Comparison of ENCODE assay signal across 1 cellular context in the genomic region with DNA sequence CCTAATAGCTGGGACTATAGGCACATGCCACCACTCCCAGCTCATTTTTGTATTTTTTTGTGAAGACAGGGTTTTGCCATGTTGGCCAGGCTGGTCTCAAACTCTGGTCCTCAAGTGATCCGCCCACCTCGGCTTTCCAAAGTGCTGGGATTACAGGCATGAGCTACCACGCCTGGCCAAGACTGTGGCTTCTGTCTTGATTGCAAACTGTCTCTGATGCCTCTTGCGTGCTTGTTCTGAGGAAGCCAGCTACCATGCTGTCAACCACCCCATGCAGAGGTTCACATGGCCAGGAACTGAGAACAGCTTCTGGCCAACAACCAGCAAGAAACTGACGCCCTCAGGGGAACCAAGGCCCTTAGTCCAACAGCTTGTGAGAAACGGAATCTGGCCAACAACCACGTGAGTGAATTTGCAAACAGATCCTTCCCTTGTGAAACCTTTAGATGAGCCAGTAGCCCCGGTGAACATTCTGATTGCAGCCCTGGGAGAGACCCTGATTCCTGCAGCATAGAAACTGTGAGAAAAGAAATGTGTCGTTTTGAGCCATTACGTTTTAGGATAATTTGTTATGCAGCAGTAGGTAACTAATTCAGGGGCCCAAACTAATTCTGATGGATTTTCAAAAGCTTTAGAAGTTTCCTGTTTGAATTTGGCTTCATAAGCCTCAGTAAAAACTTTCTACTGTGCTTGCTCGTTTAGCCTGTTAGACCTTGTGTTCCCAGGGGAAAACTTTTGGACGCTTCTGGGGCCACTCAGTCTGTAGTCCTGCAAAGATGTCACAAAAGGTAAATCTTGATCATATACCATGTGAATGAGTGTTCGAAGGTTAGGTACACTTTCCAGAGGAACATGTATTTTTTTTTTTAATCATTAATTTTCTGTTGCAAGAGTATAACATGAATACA.
TF ChIP-seq lines count a peak whose summit lies in the region.

No MANE protein-coding gene starts in this region.

TF ChIP-seq in HepG2, 621 proteins besides CTCF, POLR2A, EP300 and RAD21 (continued from another document):
- TF ChIP-seq, protein P1, sequence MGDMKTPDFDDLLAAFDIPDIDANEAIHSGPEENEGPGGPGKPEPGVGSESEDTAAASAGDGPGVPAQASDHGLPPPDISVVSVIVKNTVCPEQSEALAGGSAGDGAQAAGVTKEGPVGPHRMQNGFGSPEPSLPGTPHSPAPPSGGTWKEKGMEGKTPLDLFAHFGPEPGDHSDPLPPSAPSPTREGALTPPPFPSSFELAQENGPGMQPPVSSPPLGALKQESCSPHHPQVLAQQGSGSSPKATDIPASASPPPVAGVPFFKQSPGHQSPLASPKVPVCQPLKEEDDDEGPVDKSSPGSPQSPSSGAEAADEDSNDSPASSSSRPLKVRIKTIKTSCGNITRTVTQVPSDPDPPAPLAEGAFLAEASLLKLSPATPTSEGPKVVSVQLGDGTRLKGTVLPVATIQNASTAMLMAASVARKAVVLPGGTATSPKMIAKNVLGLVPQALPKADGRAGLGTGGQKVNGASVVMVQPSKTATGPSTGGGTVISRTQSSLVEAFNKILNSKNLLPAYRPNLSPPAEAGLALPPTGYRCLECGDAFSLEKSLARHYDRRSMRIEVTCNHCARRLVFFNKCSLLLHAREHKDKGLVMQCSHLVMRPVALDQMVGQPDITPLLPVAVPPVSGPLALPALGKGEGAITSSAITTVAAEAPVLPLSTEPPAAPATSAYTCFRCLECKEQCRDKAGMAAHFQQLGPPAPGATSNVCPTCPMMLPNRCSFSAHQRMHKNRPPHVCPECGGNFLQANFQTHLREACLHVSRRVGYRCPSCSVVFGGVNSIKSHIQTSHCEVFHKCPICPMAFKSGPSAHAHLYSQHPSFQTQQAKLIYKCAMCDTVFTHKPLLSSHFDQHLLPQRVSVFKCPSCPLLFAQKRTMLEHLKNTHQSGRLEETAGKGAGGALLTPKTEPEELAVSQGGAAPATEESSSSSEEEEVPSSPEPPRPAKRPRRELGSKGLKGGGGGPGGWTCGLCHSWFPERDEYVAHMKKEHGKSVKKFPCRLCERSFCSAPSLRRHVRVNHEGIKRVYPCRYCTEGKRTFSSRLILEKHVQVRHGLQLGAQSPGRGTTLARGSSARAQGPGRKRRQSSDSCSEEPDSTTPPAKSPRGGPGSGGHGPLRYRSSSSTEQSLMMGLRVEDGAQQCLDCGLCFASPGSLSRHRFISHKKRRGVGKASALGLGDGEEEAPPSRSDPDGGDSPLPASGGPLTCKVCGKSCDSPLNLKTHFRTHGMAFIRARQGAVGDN (CRISPR knock-in tag; IDR thresholded peaks at IDR 0.05): peak; percentile 34
- TF ChIP-seq TOPORS (CRISPR knock-in tag; IDR thresholded peaks at IDR 0.05) (no peak), ZFY (CRISPR knock-in tag; IDR thresholded peaks at IDR 0.05) (peak; percentile 36; the same call in 1 of the 2 replicates), ZNF773 (CRISPR knock-in tag; IDR thresholded peaks at IDR 0.05; ENCODE audit: borderline replicate concordance) (no peak), ZNF879 (CRISPR knock-in tag; IDR thresholded peaks at IDR 0.05) (no peak), KLF13 (CRISPR knock-in tag; IDR thresholded peaks at IDR 0.05) (no peak), BRCA1 (CRISPR knock-in tag; IDR thresholded peaks at IDR 0.05) (no peak), CENPT (CRISPR knock-in tag; IDR thresholded peaks at IDR 0.05; ENCODE audit: low read depth) (no peak), HDAC6 (IDR thresholded peaks at IDR 0.05; ENCODE audit: low read depth, low read length) (no peak), ZNF451 (CRISPR knock-in tag; IDR thresholded peaks at IDR 0.05) (no peak), ZSCAN30 (CRISPR knock-in tag; IDR thresholded peaks at IDR 0.05) (no peak), ZNF496 (CRISPR knock-in tag; IDR thresholded peaks at IDR 0.05; ENCODE audit: insufficient replicate concordance) (no peak)
- TF ChIP-seq, protein P2, sequence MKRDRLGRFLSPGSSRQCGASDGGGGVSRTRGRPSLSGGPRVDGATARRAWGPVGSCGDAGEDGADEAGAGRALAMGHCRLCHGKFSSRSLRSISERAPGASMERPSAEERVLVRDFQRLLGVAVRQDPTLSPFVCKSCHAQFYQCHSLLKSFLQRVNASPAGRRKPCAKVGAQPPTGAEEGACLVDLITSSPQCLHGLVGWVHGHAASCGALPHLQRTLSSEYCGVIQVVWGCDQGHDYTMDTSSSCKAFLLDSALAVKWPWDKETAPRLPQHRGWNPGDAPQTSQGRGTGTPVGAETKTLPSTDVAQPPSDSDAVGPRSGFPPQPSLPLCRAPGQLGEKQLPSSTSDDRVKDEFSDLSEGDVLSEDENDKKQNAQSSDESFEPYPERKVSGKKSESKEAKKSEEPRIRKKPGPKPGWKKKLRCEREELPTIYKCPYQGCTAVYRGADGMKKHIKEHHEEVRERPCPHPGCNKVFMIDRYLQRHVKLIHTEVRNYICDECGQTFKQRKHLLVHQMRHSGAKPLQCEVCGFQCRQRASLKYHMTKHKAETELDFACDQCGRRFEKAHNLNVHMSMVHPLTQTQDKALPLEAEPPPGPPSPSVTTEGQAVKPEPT (CRISPR knock-in tag; IDR thresholded peaks at IDR 0.05; ENCODE audit: low read depth): no peak
- TF ChIP-seq, protein P3, sequence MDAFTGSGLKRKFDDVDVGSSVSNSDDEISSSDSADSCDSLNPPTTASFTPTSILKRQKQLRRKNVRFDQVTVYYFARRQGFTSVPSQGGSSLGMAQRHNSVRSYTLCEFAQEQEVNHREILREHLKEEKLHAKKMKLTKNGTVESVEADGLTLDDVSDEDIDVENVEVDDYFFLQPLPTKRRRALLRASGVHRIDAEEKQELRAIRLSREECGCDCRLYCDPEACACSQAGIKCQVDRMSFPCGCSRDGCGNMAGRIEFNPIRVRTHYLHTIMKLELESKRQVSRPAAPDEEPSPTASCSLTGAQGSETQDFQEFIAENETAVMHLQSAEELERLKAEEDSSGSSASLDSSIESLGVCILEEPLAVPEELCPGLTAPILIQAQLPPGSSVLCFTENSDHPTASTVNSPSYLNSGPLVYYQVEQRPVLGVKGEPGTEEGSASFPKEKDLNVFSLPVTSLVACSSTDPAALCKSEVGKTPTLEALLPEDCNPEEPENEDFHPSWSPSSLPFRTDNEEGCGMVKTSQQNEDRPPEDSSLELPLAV (CRISPR knock-in tag; conservative IDR thresholded peaks at IDR 0.05; ENCODE audit: low read depth): no peak
- TF ChIP-seq, protein P4, sequence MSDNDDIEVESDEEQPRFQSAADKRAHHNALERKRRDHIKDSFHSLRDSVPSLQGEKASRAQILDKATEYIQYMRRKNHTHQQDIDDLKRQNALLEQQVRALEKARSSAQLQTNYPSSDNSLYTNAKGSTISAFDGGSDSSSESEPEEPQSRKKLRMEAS (IDR thresholded peaks at IDR 0.05): peak; percentile 25; the same call in 1 of the 2 replicates
- TF ChIP-seq, protein P5, sequence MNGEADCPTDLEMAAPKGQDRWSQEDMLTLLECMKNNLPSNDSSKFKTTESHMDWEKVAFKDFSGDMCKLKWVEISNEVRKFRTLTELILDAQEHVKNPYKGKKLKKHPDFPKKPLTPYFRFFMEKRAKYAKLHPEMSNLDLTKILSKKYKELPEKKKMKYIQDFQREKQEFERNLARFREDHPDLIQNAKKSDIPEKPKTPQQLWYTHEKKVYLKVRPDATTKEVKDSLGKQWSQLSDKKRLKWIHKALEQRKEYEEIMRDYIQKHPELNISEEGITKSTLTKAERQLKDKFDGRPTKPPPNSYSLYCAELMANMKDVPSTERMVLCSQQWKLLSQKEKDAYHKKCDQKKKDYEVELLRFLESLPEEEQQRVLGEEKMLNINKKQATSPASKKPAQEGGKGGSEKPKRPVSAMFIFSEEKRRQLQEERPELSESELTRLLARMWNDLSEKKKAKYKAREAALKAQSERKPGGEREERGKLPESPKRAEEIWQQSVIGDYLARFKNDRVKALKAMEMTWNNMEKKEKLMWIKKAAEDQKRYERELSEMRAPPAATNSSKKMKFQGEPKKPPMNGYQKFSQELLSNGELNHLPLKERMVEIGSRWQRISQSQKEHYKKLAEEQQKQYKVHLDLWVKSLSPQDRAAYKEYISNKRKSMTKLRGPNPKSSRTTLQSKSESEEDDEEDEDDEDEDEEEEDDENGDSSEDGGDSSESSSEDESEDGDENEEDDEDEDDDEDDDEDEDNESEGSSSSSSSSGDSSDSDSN (CRISPR knock-in tag; IDR thresholded peaks at IDR 0.05): no peak
- TF ChIP-seq, protein P6, sequence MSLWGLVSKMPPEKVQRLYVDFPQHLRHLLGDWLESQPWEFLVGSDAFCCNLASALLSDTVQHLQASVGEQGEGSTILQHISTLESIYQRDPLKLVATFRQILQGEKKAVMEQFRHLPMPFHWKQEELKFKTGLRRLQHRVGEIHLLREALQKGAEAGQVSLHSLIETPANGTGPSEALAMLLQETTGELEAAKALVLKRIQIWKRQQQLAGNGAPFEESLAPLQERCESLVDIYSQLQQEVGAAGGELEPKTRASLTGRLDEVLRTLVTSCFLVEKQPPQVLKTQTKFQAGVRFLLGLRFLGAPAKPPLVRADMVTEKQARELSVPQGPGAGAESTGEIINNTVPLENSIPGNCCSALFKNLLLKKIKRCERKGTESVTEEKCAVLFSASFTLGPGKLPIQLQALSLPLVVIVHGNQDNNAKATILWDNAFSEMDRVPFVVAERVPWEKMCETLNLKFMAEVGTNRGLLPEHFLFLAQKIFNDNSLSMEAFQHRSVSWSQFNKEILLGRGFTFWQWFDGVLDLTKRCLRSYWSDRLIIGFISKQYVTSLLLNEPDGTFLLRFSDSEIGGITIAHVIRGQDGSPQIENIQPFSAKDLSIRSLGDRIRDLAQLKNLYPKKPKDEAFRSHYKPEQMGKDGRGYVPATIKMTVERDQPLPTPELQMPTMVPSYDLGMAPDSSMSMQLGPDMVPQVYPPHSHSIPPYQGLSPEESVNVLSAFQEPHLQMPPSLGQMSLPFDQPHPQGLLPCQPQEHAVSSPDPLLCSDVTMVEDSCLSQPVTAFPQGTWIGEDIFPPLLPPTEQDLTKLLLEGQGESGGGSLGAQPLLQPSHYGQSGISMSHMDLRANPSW (CRISPR knock-in tag; IDR thresholded peaks at IDR 0.05; ENCODE audit: borderline replicate concordance): no peak
